In genomic region chr3:177641206-177641605, GRCh38 we compare ENCODE assay signal across 23 cellular contexts.
A peak's percentile ranks its signal among the peaks of the same experiment; 100 is the strongest.
DNase-seq lines count a peak whose midpoint lies in the region; ATAC-seq, FAIRE-seq and TF ChIP-seq lines count a peak whose summit lies in the region.
"Had no signal": no experiment of that assay in that cellular context is flagged by ENCODE, and none has a peak within 500 bp of the region (broad histone marks: within the 10 kb centered on the region; RNA-seq: fewer than 3 reads in every experiment).

No MANE protein-coding gene starts in this region.

- CTCF ChIA-PET in CD4-positive, alpha-beta T cell (lab: Charles Lee) = no interaction called here

- H3K9me3 ChIP-seq in CD4-positive, alpha-beta T cell (ENCODE audit: control insufficient read depth, low read length) = no peaks in the 10 kb centered on the region
- no peaks in the 10 kb centered on the region for H3K9me3 ChIP-seq in DND-41 (ENCODE audit: insufficient read depth, low read length, severe bottlenecking)
- H3K9me3 ChIP-seq: Peyer's patch had no signal

- no peak for FAIRE-seq in frontal cortex (lab: Jason Lieb, UNC)
- FAIRE-seq: GM18507, HTR-8/SVneo had no signal

- POLR2A ChIA-PET in CD4-positive, alpha-beta T cell (lab: Charles Lee) = interaction anchor here (1.1 to 2.1 kb wide), 2 partner anchors 16 to 43 kb away, joined by 4 to 8 read pairs; no protein-coding TSS in a partner anchor

- H3K27me3 ChIP-seq in CD4-positive, alpha-beta T cell (ENCODE audit: control insufficient read depth, insufficient read depth, low read length) = no peaks in the 10 kb centered on the region
- H3K27me3 ChIP-seq in DND-41 (ENCODE audit: insufficient read depth, low read length, poor library complexity) = no peaks in the 10 kb centered on the region
- H3K27me3 ChIP-seq: Peyer's patch had no signal

- ATAC-seq in CD4-positive, alpha-beta T cell (ENCODE audit: poor library complexity) = no peak
- ATAC-seq in DND-41 (ENCODE audit: insufficient read depth, low read depth) (no peak), HG03095 (IDR thresholded peaks at IDR 0.05; ENCODE audit: unreplicated experiment) (no peak)
- no peak for ATAC-seq in central memory CD8-positive, alpha-beta T cell (replicated peaks; ENCODE audit: extremely low read depth, poor library complexity, severe bottlenecking)
- ATAC-seq: SK-N-SH treated with all-trans-retinoic acid at 6 μM for 48 hours had no signal

- DNase-seq in CD4-positive, alpha-beta T cell = no peak
- DNase-seq in DND-41 (no peak), posterior vena cava (ENCODE audit: low spot score) (peak; percentile 48), cerebellar nuclear complex (lab: John Stamatoyannopoulos, UW) (no peak), frontal cortex (ENCODE audit: low spot score in 2 of 2) (no peak)
- no peak for DNase-seq in central memory CD8-positive, alpha-beta T cell (ENCODE audit: low spot score in 2 of 2)
- DNase-seq: ACHN, C1 segment of cervical spinal cord, DMS153, GDM1, GM23248, H9, HFFc6, Karpas-422, NCI-H1417, NCI-H1694 treated with DMSO at 0.1 percent for 48 hours, NCI-H2081 treated with DMSO at 0.1 percent for 48 hours, Peyer's patch had no signal

- H3K9ac ChIP-seq in DND-41 (ENCODE audit: low read depth, low read length) = peak overlapping the region; percentile 61
- H3K9ac ChIP-seq: GM23248 had no signal

- H3K9me3 Mint-ChIP-seq in CD4-positive, alpha-beta T cell = peaks cover 5% of the 10 kb centered on the region
- H3K9me3 Mint-ChIP-seq in central memory CD8-positive, alpha-beta T cell = peaks cover 3% of the 10 kb centered on the region
- H3K9me3 Mint-ChIP-seq: HFFc6, IgD-negative memory B cell had no signal

- TF ChIP-seq CTCF in CD4-positive, alpha-beta T cell (IDR thresholded peaks at IDR 0.05) = no peak
- no peak for TF ChIP-seq CTCF in DND-41 (IDR thresholded peaks at IDR 0.05; ENCODE audit: borderline replicate concordance, extremely low read depth, low read length, poor library complexity, severe bottlenecking)

- H3K4me3 Mint-ChIP-seq in CD4-positive, alpha-beta T cell = no peak overlapping the region
- no peak overlapping the region for H3K4me3 Mint-ChIP-seq in central memory CD8-positive, alpha-beta T cell
- H3K4me3 Mint-ChIP-seq: H9, HFFc6, IgD-negative memory B cell had no signal

- H3K27me3 Mint-ChIP-seq in CD4-positive, alpha-beta T cell = no peaks in the 10 kb centered on the region
- no peaks in the 10 kb centered on the region for H3K27me3 Mint-ChIP-seq in central memory CD8-positive, alpha-beta T cell
- H3K27me3 Mint-ChIP-seq: IgD-negative memory B cell had no signal

- H3K36me3 ChIP-seq in DND-41 (ENCODE audit: insufficient read depth, low read length) = no peaks in the 10 kb centered on the region
- H3K36me3 ChIP-seq: Peyer's patch had no signal

- peak overlapping the region; percentile 66 for H3K4me2 ChIP-seq in DND-41 (ENCODE audit: insufficient read depth, low read length)

- peak overlapping the region; percentile 83 for H3K27ac Mint-ChIP-seq in CD4-positive, alpha-beta T cell
- peak overlapping the region; percentile 75 for H3K27ac Mint-ChIP-seq in central memory CD8-positive, alpha-beta T cell (ENCODE audit: low read depth)
- H3K27ac Mint-ChIP-seq: HFFc6, IgD-negative memory B cell had no signal

- no peaks in the 10 kb centered on the region for H4K20me1 ChIP-seq in DND-41 (ENCODE audit: insufficient read depth, low read length)

- H3K4me1 ChIP-seq in DND-41 (ENCODE audit: insufficient read depth, low read length) = peaks cover 52% of the 10 kb centered on the region
- H3K4me1 ChIP-seq: Peyer's patch had no signal

- intact Hi-C loops in CD4-positive, alpha-beta T cell (cut with DNase I, micrococcal nuclease) = loop anchor here (5.0 to 10.0 kb wide), 2 partner anchors 39 to 46 kb away; no protein-coding TSS in a partner anchor
- intact Hi-C loops in posterior vena cava (cut with DNase I) = no loop called here

- peak overlapping the region; percentile 81 for H2AFZ ChIP-seq in DND-41 (ENCODE audit: low read depth, low read length)
- H2AFZ ChIP-seq: GM23248 had no signal

- H3K27ac ChIP-seq in CD4-positive, alpha-beta T cell (ENCODE audit: low read depth, low read length) = no peak overlapping the region
- H3K27ac ChIP-seq in DND-41 (ENCODE audit: low read length) = peak overlapping the region; percentile 99
- H3K27ac ChIP-seq: GM23248 had no signal

- H3K79me2 ChIP-seq in DND-41 (ENCODE audit: insufficient read depth, low read length) = no peaks in the 10 kb centered on the region

- H3K4me3 ChIP-seq in DND-41 (ENCODE audit: low read depth in 1 of 2, low read length in 2 of 2) = peak overlapping the region in 1 of 2 experiments; percentile 44; a peak in 1 of 4 replicates
- H3K4me3 ChIP-seq: GM23248, Peyer's patch had no signal

- H3K4me1 Mint-ChIP-seq in CD4-positive, alpha-beta T cell (ENCODE audit: low read depth) = peaks cover 70% of the 10 kb centered on the region
- peaks cover 54% of the 10 kb centered on the region for H3K4me1 Mint-ChIP-seq in central memory CD8-positive, alpha-beta T cell

- H3K36me3 Mint-ChIP-seq in CD4-positive, alpha-beta T cell (ENCODE audit: low read depth) = no peaks in the 10 kb centered on the region
- H3K36me3 Mint-ChIP-seq in central memory CD8-positive, alpha-beta T cell (ENCODE audit: insufficient read depth) = peaks cover 7% of the 10 kb centered on the region

Comparison
In these comparisons a context has a peak if more than half of its experiments do, and no peak if none do; other contexts are left out.
1. intact Hi-C loops: an anchor here in CD4-positive, alpha-beta T cell (5.0 to 10.0 kb wide); none called in posterior vena cava.